ENCODE assay signal across 18 cellular contexts in the genomic region with DNA sequence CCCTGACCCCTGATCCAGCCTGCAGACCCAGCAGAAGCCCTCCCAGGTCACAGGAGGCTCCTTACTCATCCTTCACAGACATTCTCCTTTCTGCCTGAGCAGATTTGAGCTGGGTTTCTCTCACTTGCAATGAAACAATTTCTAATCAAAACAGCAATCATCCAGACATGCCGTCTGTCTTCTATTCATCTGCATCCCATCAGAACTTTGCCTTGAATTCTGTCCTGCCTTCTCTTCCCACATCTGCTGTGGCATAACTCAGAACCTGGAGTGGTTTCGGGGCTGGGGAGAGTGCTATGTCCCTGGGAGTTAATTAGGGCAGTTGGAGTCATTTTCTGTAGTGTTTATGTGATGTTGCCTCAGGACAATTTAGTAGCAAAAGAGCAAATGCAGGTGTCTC.
"Had no signal": no experiment of that assay in that cellular context is flagged by ENCODE, and none has a peak within 500 bp of the region (broad histone marks: within the 10 kb centered on the region; RNA-seq: fewer than 3 reads in every experiment).

No MANE protein-coding gene starts in this region.

- H3K27ac ChIP-seq: dorsolateral prefrontal cortex, hepatocyte, lower lobe of right lung, thyroid gland had no signal

- H3K4me1 Mint-ChIP-seq: activated CD4-positive, alpha-beta T cell treated with anti-CD3 and anti-CD28 coated beads, Interleukin-2, amount 10 ng/mL, durations not matched to agents 7 days and 5 days had no signal

- H2AFZ ChIP-seq: hepatocyte had no signal

- DNase-seq: activated CD4-positive, alpha-beta T cell treated with anti-CD3 and anti-CD28 coated beads, Interleukin-2, amount 10 ng/mL, durations not matched to agents 7 days and 5 days; activated CD8-positive, alpha-beta T cell treated with anti-CD3 and anti-CD28 coated beads, Interleukin-2, amount 10 ng/mL, durations not matched to agents 7 days and 5 days; activated naive CD4-positive, alpha-beta T cell treated with anti-CD3 and anti-CD28 coated beads for 36 hours; activated T-cell treated with anti-CD3 and anti-CD28 coated beads, Interleukin-2, amount 50 U/mL, for 24 hours; caudate nucleus; dorsolateral prefrontal cortex; left colon; lower lobe of right lung; occipital lobe; posterior cingulate gyrus; stimulated activated CD4-positive, alpha-beta T cell treated with anti-CD3 and anti-CD28 coated beads, Interleukin-12 subunit alpha, Interleukin-12 subunit beta, amount 100 ng/mL, for 4 hours; stimulated activated CD4-positive, alpha-beta T cell treated with anti-CD3 and anti-CD28 coated beads, Interleukin-1b, Interleukin-23, amount 100 ng/mL, for 48 hours; stimulated activated naive CD4-positive, alpha-beta T cell treated with Interleukin-2 at 50 U/mL for 16 hours; thyroid gland had no signal

- H3K27me3 Mint-ChIP-seq: activated CD4-positive, alpha-beta T cell treated with anti-CD3 and anti-CD28 coated beads, Interleukin-2, amount 10 ng/mL, durations not matched to agents 7 days and 5 days; activated T-cell treated with anti-CD3 and anti-CD28 coated beads, Interleukin-2, amount 50 U/mL, for 24 hours; natural killer cell treated with Interleukin-12 subunit alpha and Interleukin-12 subunit beta and Interleukin-15 and Interleukin-18, amount 100 ng/mL, for 72 hours had no signal

- H3K4me3 ChIP-seq: dorsolateral prefrontal cortex, hepatocyte, lower lobe of right lung, thyroid gland had no signal

- H3K4me3 Mint-ChIP-seq: activated CD4-positive, alpha-beta T cell treated with anti-CD3 and anti-CD28 coated beads, Interleukin-2, amount 10 ng/mL, durations not matched to agents 7 days and 5 days; activated CD8-positive, alpha-beta T cell treated with anti-CD3 and anti-CD28 coated beads, Interleukin-2, amount 10 ng/mL, durations not matched to agents 7 days and 5 days; activated naive CD4-positive, alpha-beta T cell treated with anti-CD3 and anti-CD28 coated beads for 36 hours; activated T-cell treated with anti-CD3 and anti-CD28 coated beads, Interleukin-2, amount 50 U/mL, for 24 hours; brain; natural killer cell treated with Interleukin-12 subunit alpha and Interleukin-12 subunit beta and Interleukin-15 and Interleukin-18, amount 100 ng/mL, for 72 hours had no signal

- H3K9me3 ChIP-seq: lower lobe of right lung, thyroid gland had no signal

- H3K4me2 ChIP-seq: hepatocyte had no signal

- H3K36me3 ChIP-seq: lower lobe of right lung, thyroid gland had no signal

- H3K4me1 ChIP-seq: lower lobe of right lung, thyroid gland had no signal

- H3K79me2 ChIP-seq: hepatocyte had no signal

- H3K27ac Mint-ChIP-seq: activated CD4-positive, alpha-beta T cell treated with anti-CD3 and anti-CD28 coated beads, Interleukin-2, amount 10 ng/mL, durations not matched to agents 7 days and 5 days; activated CD8-positive, alpha-beta T cell treated with anti-CD3 and anti-CD28 coated beads, Interleukin-2, amount 10 ng/mL, durations not matched to agents 7 days and 5 days; activated naive CD4-positive, alpha-beta T cell treated with anti-CD3 and anti-CD28 coated beads for 36 hours; activated T-cell treated with anti-CD3 and anti-CD28 coated beads, Interleukin-2, amount 50 U/mL, for 24 hours; activated T-helper 2 cell treated with anti-CD3 and anti-CD28 coated beads, Interferon-gamma antibody, Interleukin-2, Interleukin-4, amounts not matched to agents 10 μg/mL and 5 μg/mL and 100 μg/mL, durations not matched to agents 14 hours and 24 hours and 36 hours; natural killer cell treated with Interleukin-12 subunit alpha and Interleukin-12 subunit beta and Interleukin-15 and Interleukin-18, amount 100 ng/mL, for 72 hours had no signal

- H3K27me3 ChIP-seq: hepatocyte, thyroid gland had no signal

- H3K36me3 Mint-ChIP-seq: brain; natural killer cell treated with Interleukin-12 subunit alpha and Interleukin-12 subunit beta and Interleukin-15 and Interleukin-18, amount 100 ng/mL, for 72 hours had no signal

- ATAC-seq: activated CD8-positive, alpha-beta T cell treated with anti-CD3 and anti-CD28 coated beads, Interleukin-2, amount 10 ng/mL, durations not matched to agents 7 days and 5 days; left colon; lower lobe of right lung; natural killer cell treated with Interleukin-12 subunit alpha and Interleukin-12 subunit beta and Interleukin-15 and Interleukin-18, amount 100 ng/mL, for 72 hours had no signal

- H3K9me3 Mint-ChIP-seq: activated CD4-positive, alpha-beta T cell treated with anti-CD3 and anti-CD28 coated beads, Interleukin-2, amount 10 ng/mL, durations not matched to agents 7 days and 5 days; activated T-helper 2 cell treated with anti-CD3 and anti-CD28 coated beads, Interferon-gamma antibody, Interleukin-2, Interleukin-4, amounts not matched to agents 10 μg/mL and 5 μg/mL and 100 μg/mL, durations not matched to agents 14 hours and 24 hours and 36 hours; brain; natural killer cell treated with Interleukin-12 subunit alpha and Interleukin-12 subunit beta and Interleukin-15 and Interleukin-18, amount 100 ng/mL, for 72 hours had no signal
